ENCODE assay signal across 31 cellular contexts in genomic region chr9:87564706-87565335, GRCh38.
DNase-seq lines count a peak whose midpoint lies in the region; ATAC-seq and TF ChIP-seq lines count a peak whose summit lies in the region.
"Had no signal": no experiment of that assay in that cellular context is flagged by ENCODE, and none has a peak within 500 bp of the region (broad histone marks: within the 10 kb centered on the region; RNA-seq: fewer than 3 reads in every experiment).

No MANE protein-coding gene starts in this region.

- no peaks in the 10 kb centered on the region for H3K27me3 Mint-ChIP-seq in chondrocyte (ENCODE audit: low read depth)
- no peaks in the 10 kb centered on the region for H3K27me3 Mint-ChIP-seq in mesothelial cell of epicardium (ENCODE audit: low read depth)
- H3K27me3 Mint-ChIP-seq: activated naive CD8-positive, alpha-beta T cell treated with anti-CD3 and anti-CD28 coated beads, Interleukin-2, amount 10 ng/mL, durations not matched to agents 7 days and 5 days had no signal

- H3F3A ChIP-seq in smooth muscle cell (ENCODE audit: low read depth) = peaks cover 6% of the 10 kb centered on the region

- no peak overlapping the region for H3K9ac ChIP-seq in smooth muscle cell (ENCODE audit: low read depth)
- H3K9ac ChIP-seq: BLaER1 treated with 17β-estradiol and CSF1 and Interleukin-3, amounts not matched to agents 10 nM and 100 nM had no signal

- 60% methylated on average over 8 of the region's 8 CpGs for WGBS in smooth muscle cell (ENCODE audit: low lambda C conversion rate)

- peak overlapping the region; percentile 9 for H3K27ac Mint-ChIP-seq in chondrocyte (ENCODE audit: unreplicated experiment)
- H3K27ac Mint-ChIP-seq in mesothelial cell of epicardium = peak overlapping the region; percentile 81
- H3K27ac Mint-ChIP-seq: activated naive CD8-positive, alpha-beta T cell treated with anti-CD3 and anti-CD28 coated beads, Interleukin-2, amount 10 ng/mL, durations not matched to agents 7 days and 5 days; activated T-cell treated with anti-CD3 and anti-CD28 coated beads, Interleukin-2, amount 50 U/mL, for 24 hours; natural killer cell; stimulated activated effector memory CD8-positive, alpha-beta T cell treated with anti-CD3 and anti-CD28 coated beads, Interleukin-12 subunit alpha, Interleukin-12 subunit beta, amount 100 ng/mL, for 72 hours; T-helper 17 cell had no signal

- H3K4me1 Mint-ChIP-seq in chondrocyte (ENCODE audit: low read depth) (peaks cover 44% of the 10 kb centered on the region), mesothelial cell of epicardium (peaks cover 58% of the 10 kb centered on the region)
- H3K4me1 Mint-ChIP-seq: activated naive CD8-positive, alpha-beta T cell treated with anti-CD3 and anti-CD28 coated beads, Interleukin-2, amount 10 ng/mL, durations not matched to agents 7 days and 5 days; natural killer cell; stimulated activated effector memory CD8-positive, alpha-beta T cell treated with anti-CD3 and anti-CD28 coated beads, Interleukin-12 subunit alpha, Interleukin-12 subunit beta, amount 100 ng/mL, for 72 hours; T-helper 17 cell had no signal

- H3K9me3 ChIP-seq in smooth muscle cell (replicated peaks; ENCODE audit: low read depth) = no peaks in the 10 kb centered on the region
- H3K9me3 ChIP-seq: ascending aorta, left ventricle myocardium inferior, ovary, suprapubic skin, uterus had no signal

- H3K4me2 ChIP-seq in smooth muscle cell = peak overlapping the region; percentile 13

- H3K36me3 Mint-ChIP-seq in chondrocyte (ENCODE audit: low read depth) (peaks cover 5% of the 10 kb centered on the region), mesothelial cell of epicardium (peaks cover 9% of the 10 kb centered on the region)
- H3K36me3 Mint-ChIP-seq: activated naive CD8-positive, alpha-beta T cell treated with anti-CD3 and anti-CD28 coated beads, Interleukin-2, amount 10 ng/mL, durations not matched to agents 7 days and 5 days; natural killer cell; stimulated activated effector memory CD8-positive, alpha-beta T cell treated with anti-CD3 and anti-CD28 coated beads, Interleukin-12 subunit alpha, Interleukin-12 subunit beta, amount 100 ng/mL, for 72 hours had no signal

- H3K4me3 ChIP-seq in smooth muscle cell = no peak overlapping the region
- H3K4me3 ChIP-seq: ascending aorta; BLaER1 treated with 17β-estradiol and CSF1 and Interleukin-3, amounts not matched to agents 10 nM and 100 nM; left ventricle myocardium inferior; ovary; SK-N-MC; suprapubic skin; uterus had no signal

- peak; percentile 57 for DNase-seq in MV-4-11 (lab: John Stamatoyannopoulos, UW)
- DNase-seq in chondrocyte (ENCODE audit: low spot score) = no peak
- no peak for DNase-seq in mesothelial cell of epicardium (ENCODE audit: low spot score in 2 of 2, unreplicated experiment in 2 of 2)
- no peak for DNase-seq in smooth muscle cell (lab: John Stamatoyannopoulos, UW; ENCODE audit: unreplicated experiment)
- DNase-seq in NCI-H1436 treated with DMSO at 0.1 percent for 48 hours (lab: John Stamatoyannopoulos, UW) = no peak
- DNase-seq: activated CD4-positive, alpha-beta T cell treated with anti-CD3 and anti-CD28 coated beads for 4 hours; activated gamma-delta T cell; activated naive CD8-positive, alpha-beta T cell treated with anti-CD3 and anti-CD28 coated beads, Interleukin-2, amount 10 ng/mL, durations not matched to agents 7 days and 5 days; activated T-cell treated with anti-CD3 and anti-CD28 coated beads, Interleukin-2, amount 50 U/mL, for 24 hours; central memory CD4-positive, alpha-beta T cell; H7; left ventricle myocardium inferior; natural killer cell; NCI-H1417 treated with DMSO at 0.1 percent for 48 hours; NCI-H2107; NCI-H446 treated with DMSO at 0.1 percent for 48 hours; NCI-H82; ovary; right cardiac atrium; stimulated activated CD4-positive, alpha-beta T cell treated with anti-CD3 and anti-CD28 coated beads, Interleukin-12 subunit alpha, Interleukin-12 subunit beta, amount 100 ng/mL, for 4 hours; stimulated activated CD4-positive, alpha-beta T cell treated with anti-CD3 and anti-CD28 coated beads, Interleukin-4, amount 100 ng/mL, for 24 hours; T-helper 17 cell; uterus had no signal

- TF ChIP-seq CTCF in chondrocyte (IDR thresholded peaks at IDR 0.05) = no peak
- TF ChIP-seq CTCF in mesothelial cell of epicardium (IDR thresholded peaks at IDR 0.05; ENCODE audit: unreplicated experiment) = no peak
- no peak for TF ChIP-seq CTCF in smooth muscle cell (IDR thresholded peaks at IDR 0.05; ENCODE audit: borderline replicate concordance, insufficient read depth, poor library complexity, severe bottlenecking)

- no peaks in the 10 kb centered on the region for H3K79me2 ChIP-seq in smooth muscle cell (ENCODE audit: low read depth)

- H2AFZ ChIP-seq in smooth muscle cell (ENCODE audit: low read depth) = no peak overlapping the region

- ATAC-seq in HG02678 (IDR thresholded peaks at IDR 0.05; ENCODE audit: unreplicated experiment) = no peak
- ATAC-seq in GM21825 (IDR thresholded peaks at IDR 0.05; ENCODE audit: unreplicated experiment) = no peak
- no peak for ATAC-seq in GM21390 (IDR thresholded peaks at IDR 0.05; ENCODE audit: unreplicated experiment)
- ATAC-seq: natural killer cell; right cardiac atrium; stimulated activated effector memory CD8-positive, alpha-beta T cell treated with anti-CD3 and anti-CD28 coated beads, Interleukin-12 subunit alpha, Interleukin-12 subunit beta, amount 100 ng/mL, for 72 hours; T-helper 17 cell had no signal

- no peaks in the 10 kb centered on the region for H3K36me3 ChIP-seq in smooth muscle cell (ENCODE audit: low read depth)
- H3K36me3 ChIP-seq: ascending aorta, left ventricle myocardium inferior, ovary, suprapubic skin, uterus had no signal

- H3K9me3 Mint-ChIP-seq in chondrocyte (ENCODE audit: low read depth) (no peaks in the 10 kb centered on the region), mesothelial cell of epicardium (no peaks in the 10 kb centered on the region)
- H3K9me3 Mint-ChIP-seq: activated naive CD8-positive, alpha-beta T cell treated with anti-CD3 and anti-CD28 coated beads, Interleukin-2, amount 10 ng/mL, durations not matched to agents 7 days and 5 days; activated T-cell treated with anti-CD3 and anti-CD28 coated beads, Interleukin-2, amount 50 U/mL, for 24 hours had no signal

- no peaks in the 10 kb centered on the region for H3K27me3 ChIP-seq in smooth muscle cell (ENCODE audit: low read depth)
- H3K27me3 ChIP-seq: ascending aorta; BLaER1 treated with 17β-estradiol and CSF1 and Interleukin-3, amounts not matched to agents 10 nM and 100 nM; ovary; suprapubic skin; uterus had no signal

- peaks cover 15% of the 10 kb centered on the region for H3K4me1 ChIP-seq in smooth muscle cell (ENCODE audit: low read depth)

- H4K20me1 ChIP-seq in smooth muscle cell (ENCODE audit: low read depth) = peaks cover 30% of the 10 kb centered on the region

- no peak overlapping the region for H3K27ac ChIP-seq in smooth muscle cell (ENCODE audit: low read depth)
- H3K27ac ChIP-seq: ascending aorta; BLaER1 treated with 17β-estradiol and CSF1 and Interleukin-3, amounts not matched to agents 10 nM and 100 nM; left ventricle myocardium inferior; ovary; SK-N-MC; suprapubic skin; uterus had no signal

- H3K4me3 Mint-ChIP-seq in chondrocyte (ENCODE audit: unreplicated experiment) = no peak overlapping the region
- no peak overlapping the region for H3K4me3 Mint-ChIP-seq in mesothelial cell of epicardium
- H3K4me3 Mint-ChIP-seq: activated naive CD8-positive, alpha-beta T cell treated with anti-CD3 and anti-CD28 coated beads, Interleukin-2, amount 10 ng/mL, durations not matched to agents 7 days and 5 days; activated T-cell treated with anti-CD3 and anti-CD28 coated beads, Interleukin-2, amount 50 U/mL, for 24 hours; natural killer cell; stimulated activated effector memory CD8-positive, alpha-beta T cell treated with anti-CD3 and anti-CD28 coated beads, Interleukin-12 subunit alpha, Interleukin-12 subunit beta, amount 100 ng/mL, for 72 hours; T-helper 17 cell had no signal
